Comparison of ENCODE assay signal across 8 cellular contexts in the genomic region with DNA sequence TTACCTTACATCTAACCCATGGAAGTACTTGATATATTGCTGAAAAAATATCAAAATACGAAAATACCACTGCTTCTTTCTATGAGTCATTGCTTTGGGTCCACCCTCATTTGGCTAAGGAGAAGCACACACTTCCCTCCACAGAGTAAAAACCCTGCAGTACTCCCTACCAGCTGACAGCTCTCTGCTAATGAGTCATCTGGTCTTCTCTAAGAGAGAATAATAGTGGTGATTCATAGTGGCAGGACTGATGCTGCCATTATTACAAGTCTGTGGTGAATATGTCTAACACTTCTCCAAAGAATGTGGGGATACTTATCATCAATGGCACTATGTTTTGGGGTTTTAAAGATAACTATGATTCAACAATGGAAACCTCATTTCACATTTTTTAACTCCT.
A peak's percentile ranks its signal among the peaks of the same experiment; 100 is the strongest.
DNase-seq lines count a peak whose midpoint lies in the region; ATAC-seq and TF ChIP-seq lines count a peak whose summit lies in the region.

No MANE protein-coding gene starts in this region.

- no peak for TF ChIP-seq POLR2A in uterus (IDR thresholded peaks at IDR 0.05)

- H3K36me3 Mint-ChIP-seq in T-helper 2 cell treated with Interferon-gamma antibody and Interleukin-4, amounts not matched to agents 5 μg/mL and 100 μg/mL, for 36 hours (ENCODE audit: low read depth) = no peaks in the 10 kb centered on the region
- no peaks in the 10 kb centered on the region for H3K36me3 Mint-ChIP-seq in activated CD4-positive, alpha-beta T cell treated with anti-CD3 and anti-CD28 coated beads, Interleukin-2, amount 10 ng/mL, durations not matched to agents 7 days and 5 days (ENCODE audit: low read depth)

- H3K27me3 Mint-ChIP-seq in T-helper 2 cell treated with Interferon-gamma antibody and Interleukin-4, amounts not matched to agents 5 μg/mL and 100 μg/mL, for 36 hours (ENCODE audit: low read depth) = no peaks in the 10 kb centered on the region
- H3K27me3 Mint-ChIP-seq in activated CD4-positive, alpha-beta T cell treated with anti-CD3 and anti-CD28 coated beads, Interleukin-2, amount 10 ng/mL, durations not matched to agents 7 days and 5 days = no peaks in the 10 kb centered on the region

- no peak overlapping the region for H3K4me3 ChIP-seq in uterus

- no peak for TF ChIP-seq CTCF in uterus (IDR thresholded peaks at IDR 0.05)

- H3K36me3 ChIP-seq in uterus = no peaks in the 10 kb centered on the region

- peak; percentile 7 to 8 (median 7) for DNase-seq in stimulated activated CD4-positive, alpha-beta T cell treated with anti-CD3 and anti-CD28 coated beads, Interleukin-12 subunit alpha, Interleukin-12 subunit beta, amount 100 ng/mL, for 48 hours (ENCODE audit: low read depth in 2 of 3, low spot score in 1 of 3)
- DNase-seq in stimulated activated CD4-positive, alpha-beta T cell treated with anti-CD3 and anti-CD28 coated beads, Interleukin-4, amount 100 ng/mL, for 1 hour = no peak
- DNase-seq in T-helper 2 cell treated with Interferon-gamma antibody and Interleukin-4, amounts not matched to agents 5 μg/mL and 100 μg/mL, for 36 hours (ENCODE audit: low spot score) = peak; percentile 15
- DNase-seq in occipital lobe (lab: John Stamatoyannopoulos, UW) = peak; percentile 26
- DNase-seq in HEK293T (ENCODE audit: extremely low spot score) = no peak
- DNase-seq in uterus = no peak
- DNase-seq in activated CD4-positive, alpha-beta T cell treated with anti-CD3 and anti-CD28 coated beads, Interleukin-2, amount 10 ng/mL, durations not matched to agents 7 days and 5 days = no peak

- CTCF ChIA-PET in HEK293T (lab: Yijun Ruan, JAX) = no interaction called here
- CTCF ChIA-PET in activated CD4-positive, alpha-beta T cell treated with anti-CD3 and anti-CD28 coated beads, Interleukin-2, amount 10 ng/mL, durations not matched to agents 7 days and 5 days (lab: Charles Lee) = no interaction called here

- H3K27ac Mint-ChIP-seq in T-helper 2 cell treated with Interferon-gamma antibody and Interleukin-4, amounts not matched to agents 5 μg/mL and 100 μg/mL, for 36 hours = no peak overlapping the region
- H3K27ac Mint-ChIP-seq in activated CD4-positive, alpha-beta T cell treated with anti-CD3 and anti-CD28 coated beads, Interleukin-2, amount 10 ng/mL, durations not matched to agents 7 days and 5 days = no peak overlapping the region

- no peaks in the 10 kb centered on the region for H3K4me1 Mint-ChIP-seq in T-helper 2 cell treated with Interferon-gamma antibody and Interleukin-4, amounts not matched to agents 5 μg/mL and 100 μg/mL, for 36 hours (ENCODE audit: low read depth)
- H3K4me1 Mint-ChIP-seq in activated CD4-positive, alpha-beta T cell treated with anti-CD3 and anti-CD28 coated beads, Interleukin-2, amount 10 ng/mL, durations not matched to agents 7 days and 5 days = no peaks in the 10 kb centered on the region

- H3K4me3 Mint-ChIP-seq in T-helper 2 cell treated with Interferon-gamma antibody and Interleukin-4, amounts not matched to agents 5 μg/mL and 100 μg/mL, for 36 hours = no peak overlapping the region
- no peak overlapping the region for H3K4me3 Mint-ChIP-seq in activated CD4-positive, alpha-beta T cell treated with anti-CD3 and anti-CD28 coated beads, Interleukin-2, amount 10 ng/mL, durations not matched to agents 7 days and 5 days

- intact Hi-C loops in uterus (cut with DNase I; ENCODE audit: low total_unique reads) = no loop called here

- POLR2A ChIA-PET in HEK293T (lab: Yijun Ruan, JAX) = no interaction called here
- POLR2A ChIA-PET in activated CD4-positive, alpha-beta T cell treated with anti-CD3 and anti-CD28 coated beads, Interleukin-2, amount 10 ng/mL, durations not matched to agents 7 days and 5 days (lab: Charles Lee) = no interaction called here

- no peak overlapping the region for H3K27ac ChIP-seq in uterus

- peak; percentile 90 for ATAC-seq in HG03139 (IDR thresholded peaks at IDR 0.05; ENCODE audit: unreplicated experiment)

- no peaks in the 10 kb centered on the region for H3K9me3 ChIP-seq in uterus

- H3K4me1 ChIP-seq in uterus = no peaks in the 10 kb centered on the region

- H3K9me3 Mint-ChIP-seq in T-helper 2 cell treated with Interferon-gamma antibody and Interleukin-4, amounts not matched to agents 5 μg/mL and 100 μg/mL, for 36 hours = no peaks in the 10 kb centered on the region
- H3K9me3 Mint-ChIP-seq in activated CD4-positive, alpha-beta T cell treated with anti-CD3 and anti-CD28 coated beads, Interleukin-2, amount 10 ng/mL, durations not matched to agents 7 days and 5 days = peaks cover 2% of the 10 kb centered on the region

- H3K27me3 ChIP-seq in uterus = no peaks in the 10 kb centered on the region

TF ChIP-seq in HEK293T, 16 proteins besides CTCF, POLR2A, EP300 and RAD21:
- TF ChIP-seq FOXM1 (IDR thresholded peaks at IDR 0.05; ENCODE audit: borderline replicate concordance) (no peak), ARNT (IDR thresholded peaks at IDR 0.05) (no peak), FOXA1 (IDR thresholded peaks at IDR 0.05) (no peak), ELF4 (IDR thresholded peaks at IDR 0.05) (no peak), BHLHE40 (IDR thresholded peaks at IDR 0.05; ENCODE audit: borderline replicate concordance) (no peak), TARDBP (IDR thresholded peaks at IDR 0.05) (no peak), L3MBTL2 (conservative IDR thresholded peaks at IDR 0.05) (no peak), NFRKB (IDR thresholded peaks at IDR 0.05) (no peak), SP1 (IDR thresholded peaks at IDR 0.05) (no peak), CTBP1 (IDR thresholded peaks at IDR 0.05; ENCODE audit: borderline replicate concordance) (no peak)

Comparison
In these comparisons a context has a peak if more than half of its experiments do, and no peak if none do; other contexts are left out.
1. DNase-seq: peak in stimulated activated CD4-positive, alpha-beta T cell treated with anti-CD3 and anti-CD28 coated beads, Interleukin-12 subunit alpha, Interleukin-12 subunit beta, amount 100 ng/mL, for 48 hours (3 of 3), T-helper 2 cell treated with Interferon-gamma antibody and Interleukin-4, amounts not matched to agents 5 μg/mL and 100 μg/mL, for 36 hours (single experiment) and occipital lobe (single experiment); none in stimulated activated CD4-positive, alpha-beta T cell treated with anti-CD3 and anti-CD28 coated beads, Interleukin-4, amount 100 ng/mL, for 1 hour (single experiment), HEK293T (single experiment), uterus (0 of 2) and activated CD4-positive, alpha-beta T cell treated with anti-CD3 and anti-CD28 coated beads, Interleukin-2, amount 10 ng/mL, durations not matched to agents 7 days and 5 days (single experiment).